8 cellular contexts compared by ENCODE assay signal in the genomic region with DNA sequence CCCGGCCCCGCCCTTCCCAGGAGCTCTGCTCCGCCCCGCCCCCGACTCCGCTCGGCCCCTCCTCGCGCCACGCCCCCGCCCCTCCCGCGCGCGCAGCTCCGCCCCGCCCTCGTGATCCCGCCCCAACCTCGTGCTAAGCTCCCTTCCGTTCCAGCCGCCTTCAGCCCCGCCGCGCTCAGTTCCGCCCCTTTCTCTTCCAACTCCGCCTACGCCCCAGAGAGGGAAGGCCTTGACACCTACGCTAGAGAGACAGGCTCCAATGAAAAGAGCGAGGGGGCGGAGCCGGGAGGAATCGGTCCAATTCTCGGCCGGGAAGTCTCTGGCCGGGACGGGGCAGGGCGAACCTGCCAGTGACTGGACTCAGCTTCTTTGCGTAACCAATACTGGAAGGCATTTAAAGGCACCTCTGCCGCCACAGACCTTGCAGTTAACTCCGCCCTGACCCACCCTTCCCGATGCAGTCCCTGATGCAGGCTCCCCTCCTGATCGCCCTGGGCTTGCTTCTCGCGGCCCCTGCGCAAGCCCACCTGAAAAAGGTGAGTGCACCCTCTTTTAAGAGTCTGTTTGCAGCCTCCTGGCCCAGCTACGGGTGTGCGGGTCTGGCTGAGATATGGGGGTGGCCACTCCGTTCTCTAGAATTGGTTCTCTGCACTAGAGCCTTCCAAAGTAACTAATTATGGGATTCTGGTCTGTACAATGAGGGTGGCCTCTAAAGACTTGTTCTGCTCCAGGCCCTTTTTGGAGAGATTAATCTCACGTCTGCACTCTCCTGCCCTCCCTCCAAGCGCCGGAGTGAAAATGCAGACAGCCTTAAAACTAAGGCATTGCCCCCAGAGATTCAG. TPM values are rescaled to one million over a fixed set of nuclear protein-coding genes. Genes with fewer than 3 reads are reported as not detected.
DNase-seq lines count a peak whose midpoint lies in the region; ATAC-seq and TF ChIP-seq lines count a peak whose summit lies in the region.

TSS of gene GM2A (plus strand) at position 424 of the 842 bp plus-strand sequence. CDS start at position 456, 32 bp downstream.

- H3K9me3 Mint-ChIP-seq in T-helper 1 cell treated with Interleukin-12 subunit alpha and Interleukin-12 subunit beta and Interleukin-4 antibody, amounts not matched to agents 30 μg/mL and 1 μg/mL, for 36 hours, result no peaks in the 10 kb centered on the region

- TF ChIP-seq CTCF in GM13977 (IDR thresholded peaks at IDR 0.05; ENCODE audit: extremely low read depth, insufficient read depth, missing control alignments) (no peak), heart right ventricle (IDR thresholded peaks at IDR 0.05) (no peak), upper lobe of left lung (IDR thresholded peaks at IDR 0.05) (peak in 1 of 6 experiments; percentile 15)

- DNase-seq in GM13977 (ENCODE audit: low spot score), result peak; percentile 97
- peak; percentile 92 for DNase-seq in NCI-H1694 (lab: John Stamatoyannopoulos, UW)
- peak; percentile 99 for DNase-seq in amniotic stem cell (lab: John Stamatoyannopoulos, UW)
- peak; percentile 99 to 100 for DNase-seq in heart right ventricle
- DNase-seq in posterior cingulate gyrus, result peak; percentile 98 to 100 (median 99)
- peak; percentile 99 to 100 for DNase-seq in upper lobe of left lung

- in situ Hi-C loops in GM13977 (cut with MboI; ENCODE audit: low pct_unique_long_range_greater_than_20kb, low sequenced_read_pairs, unreplicated experiment), result no loop called here

- H3K4me1 ChIP-seq in heart right ventricle (peaks cover 0 to 55% (median 31%) of the 10 kb centered on the region in 9 donors), upper lobe of left lung (peaks cover 8 to 39% (median 22%) of the 10 kb centered on the region in 4 donors)

- no peaks in the 10 kb centered on the region for H3K27me3 Mint-ChIP-seq in T-helper 1 cell treated with Interleukin-12 subunit alpha and Interleukin-12 subunit beta and Interleukin-4 antibody, amounts not matched to agents 30 μg/mL and 1 μg/mL, for 36 hours (ENCODE audit: low read depth)

- peaks cover 2% of the 10 kb centered on the region for H3K36me3 Mint-ChIP-seq in T-helper 1 cell treated with Interleukin-12 subunit alpha and Interleukin-12 subunit beta and Interleukin-4 antibody, amounts not matched to agents 30 μg/mL and 1 μg/mL, for 36 hours (ENCODE audit: low read depth)

- H3K27ac Mint-ChIP-seq in T-helper 1 cell treated with Interleukin-12 subunit alpha and Interleukin-12 subunit beta and Interleukin-4 antibody, amounts not matched to agents 30 μg/mL and 1 μg/mL, for 36 hours, result peak within 1 kb of the TSS; percentile 90

- H3K27ac ChIP-seq in heart right ventricle (peak within 1 kb of the TSS in 9 of 10 donors; percentile 75 to 92 (median 80)), upper lobe of left lung (peak within 1 kb of the TSS; percentile 71 to 92 (median 82))

- TF ChIP-seq EP300 in upper lobe of left lung (IDR thresholded peaks at IDR 0.05), result peak in 1 of 4 donors; percentile 71

- TF ChIP-seq POLR2A in upper lobe of left lung (IDR thresholded peaks at IDR 0.05), result peak in 2 of 4 donors; percentile 90 to 93

- H3K4me3 Mint-ChIP-seq in T-helper 1 cell treated with Interleukin-12 subunit alpha and Interleukin-12 subunit beta and Interleukin-4 antibody, amounts not matched to agents 30 μg/mL and 1 μg/mL, for 36 hours, result peak within 1 kb of the TSS; percentile 88

- no peaks in the 10 kb centered on the region for H3K36me3 ChIP-seq in heart right ventricle
- no peaks in the 10 kb centered on the region for H3K36me3 ChIP-seq in upper lobe of left lung

- peaks cover 30% of the 10 kb centered on the region for H3K4me1 Mint-ChIP-seq in T-helper 1 cell treated with Interleukin-12 subunit alpha and Interleukin-12 subunit beta and Interleukin-4 antibody, amounts not matched to agents 30 μg/mL and 1 μg/mL, for 36 hours (ENCODE audit: low read depth)

- H3K9me3 ChIP-seq in heart right ventricle, result no peaks in the 10 kb centered on the region
- H3K9me3 ChIP-seq in upper lobe of left lung, result no peaks in the 10 kb centered on the region

- WGBS in heart right ventricle, 2 donors, result 1% methylated on average over 48 to 52 of the region's 52 CpGs
- 0% methylated on average over 11 to 36 of the region's 52 CpGs for WGBS in upper lobe of left lung, 2 donors

- intact Hi-C loops in heart right ventricle (cut with DNase I) (no loop called here), posterior cingulate gyrus (cut with DNase I) (loop anchor here (5.0 kb wide), 1 partner anchor 194 kb away; the partner anchor contains the start of gene SLC36A1)

- peak; percentile 74 for ATAC-seq in HG02884 (IDR thresholded peaks at IDR 0.05; ENCODE audit: unreplicated experiment)
- peak; percentile 96 to 98 (median 98) for ATAC-seq in heart right ventricle
- ATAC-seq in upper lobe of left lung (ENCODE audit: low FRiP score in 2 of 2), result peak; percentile 97 to 98

- H3K4me3 ChIP-seq in heart right ventricle, result peak within 1 kb of the TSS; percentile 58 to 93 (median 80)
- H3K4me3 ChIP-seq in upper lobe of left lung, result peak within 1 kb of the TSS; percentile 65 to 83 (median 72)

- H3K27me3 ChIP-seq in heart right ventricle (no peaks in the 10 kb centered on the region), upper lobe of left lung (no peaks in the 10 kb centered on the region)

RNA-seq across cellular contexts. Expression of gene GM2A, which starts in this region (rescaled TPM):
- total RNA-seq in heart right ventricle (10 to 100 TPM; 30.5 to 47.1 (median 36.5) TPM), upper lobe of left lung (100 to 1,000 TPM in 1 of 6 donors, 10 to 100 TPM in 5; 27.2 to 129 (median 59.0) TPM)
- polyA plus RNA-seq in heart right ventricle, result 10 to 100 TPM; 18.1 to 19.9 TPM

Comparison
In these comparisons a context has a peak if more than half of its experiments do, and no peak if none do; other contexts are left out.
1. Peak in every context shown above with its lines: DNase-seq, ATAC-seq, H3K4me3 ChIP-seq and H3K27ac ChIP-seq.